In genomic region chr4:186161138-186161537, GRCh38 we compare ENCODE assay signal across 11 cellular contexts. TPM values are rescaled to one million over a fixed set of nuclear protein-coding genes. Genes with fewer than 3 reads are reported as not detected.
DNase-seq lines count a peak whose midpoint lies in the region; ATAC-seq, FAIRE-seq and TF ChIP-seq lines count a peak whose summit lies in the region.
"Had no signal": no experiment of that assay in that cellular context is flagged by ENCODE, and none has a peak within 500 bp of the region (broad histone marks: within the 10 kb centered on the region; RNA-seq: fewer than 3 reads in every experiment).

No MANE protein-coding gene starts in this region.

- ATAC-seq in GM19452 (IDR thresholded peaks at IDR 0.05; ENCODE audit: unreplicated experiment) (peak; percentile 93), HG03159 (IDR thresholded peaks at IDR 0.05; ENCODE audit: unreplicated experiment) (peak; percentile 97)

- H3K36me3 ChIP-seq in stomach: peaks cover 11 to 86% (median 75%) of the 10 kb centered on the region in 4 donors

- intact Hi-C loops in activated T-helper 1 cell treated with anti-CD3 and anti-CD28 coated beads, Interleukin-12 subunit alpha, Interleukin-12 subunit beta, Interleukin-2, Interleukin-4 antibody, amounts not matched to agents 30 ng/mL and 10 ng/mL and 1 ng/mL, durations not matched to agents 14 hours and 24 hours and 36 hours (cut with micrococcal nuclease): loop anchor here (1.0 to 2.0 kb wide), 2 partner anchors 16 to 29 kb away; no protein-coding TSS in a partner anchor
- intact Hi-C loops in stomach (cut with DNase I; ENCODE audit: low total_unique reads): no loop called here

- H3K4me3 ChIP-seq in stomach: no peak overlapping the region

- TF ChIP-seq CTCF in stomach (IDR thresholded peaks at IDR 0.05): no peak

- TF ChIP-seq POLR2A in GM12892 (IDR thresholded peaks at IDR 0.05; ENCODE audit: low read depth, low read length) (peak; percentile 62; the same call in 1 of the 2 replicates), stomach (IDR thresholded peaks at IDR 0.05) (no peak)

- no peak overlapping the region for H3K27ac ChIP-seq in stomach

- no peaks in the 10 kb centered on the region for H3K4me1 ChIP-seq in stomach

- H3K4me1 Mint-ChIP-seq in activated T-helper 1 cell treated with anti-CD3 and anti-CD28 coated beads, Interleukin-12 subunit alpha, Interleukin-12 subunit beta, Interleukin-2, Interleukin-4 antibody, amounts not matched to agents 30 ng/mL and 10 ng/mL and 1 ng/mL, durations not matched to agents 14 hours and 24 hours and 36 hours (ENCODE audit: low read depth): no peaks in the 10 kb centered on the region

- DNase-seq in GM12892 (ENCODE audit: insufficient read length) (peak; percentile 62), stomach (no peak), frontal cortex (ENCODE audit: low spot score in 2 of 2) (no peak), 8988T (no peak), cerebellum (ENCODE audit: low spot score) (no peak)
- peak; percentile 31 for DNase-seq in activated T-helper 1 cell treated with anti-CD3 and anti-CD28 coated beads, Interleukin-12 subunit alpha, Interleukin-12 subunit beta, Interleukin-2, Interleukin-4 antibody, amounts not matched to agents 30 ng/mL and 10 ng/mL and 1 ng/mL, durations not matched to agents 14 hours and 24 hours and 36 hours (ENCODE audit: low spot score)
- DNase-seq: occipital lobe had no signal

- no peak for TF ChIP-seq EP300 in stomach (IDR thresholded peaks at IDR 0.05)

- peak overlapping the region; percentile 72 for H3K4me3 Mint-ChIP-seq in activated T-helper 1 cell treated with anti-CD3 and anti-CD28 coated beads, Interleukin-12 subunit alpha, Interleukin-12 subunit beta, Interleukin-2, Interleukin-4 antibody, amounts not matched to agents 30 ng/mL and 10 ng/mL and 1 ng/mL, durations not matched to agents 14 hours and 24 hours and 36 hours

- H3K9me3 Mint-ChIP-seq in activated T-helper 1 cell treated with anti-CD3 and anti-CD28 coated beads, Interleukin-12 subunit alpha, Interleukin-12 subunit beta, Interleukin-2, Interleukin-4 antibody, amounts not matched to agents 30 ng/mL and 10 ng/mL and 1 ng/mL, durations not matched to agents 14 hours and 24 hours and 36 hours: no peaks in the 10 kb centered on the region

- peak overlapping the region; percentile 24 for H3K27ac Mint-ChIP-seq in activated T-helper 1 cell treated with anti-CD3 and anti-CD28 coated beads, Interleukin-12 subunit alpha, Interleukin-12 subunit beta, Interleukin-2, Interleukin-4 antibody, amounts not matched to agents 30 ng/mL and 10 ng/mL and 1 ng/mL, durations not matched to agents 14 hours and 24 hours and 36 hours

- peak; percentile 94 for FAIRE-seq in GM12892 (lab: Jason Lieb, UNC)
- FAIRE-seq in frontal cortex (lab: Jason Lieb, UNC): no peak
- FAIRE-seq: endothelial cell of umbilical vein, H54 had no signal

- H3K9me3 ChIP-seq in stomach: no peaks in the 10 kb centered on the region

- no peaks in the 10 kb centered on the region for H3K36me3 Mint-ChIP-seq in activated T-helper 1 cell treated with anti-CD3 and anti-CD28 coated beads, Interleukin-12 subunit alpha, Interleukin-12 subunit beta, Interleukin-2, Interleukin-4 antibody, amounts not matched to agents 30 ng/mL and 10 ng/mL and 1 ng/mL, durations not matched to agents 14 hours and 24 hours and 36 hours (ENCODE audit: low read depth)

- no peaks in the 10 kb centered on the region for H3K27me3 ChIP-seq in stomach

- WGBS in stomach, 5 donors: 55 to 91% (median 82%) methylated on average over 6 of the region's 6 CpGs

- peaks cover 1% of the 10 kb centered on the region for H3K27me3 Mint-ChIP-seq in activated T-helper 1 cell treated with anti-CD3 and anti-CD28 coated beads, Interleukin-12 subunit alpha, Interleukin-12 subunit beta, Interleukin-2, Interleukin-4 antibody, amounts not matched to agents 30 ng/mL and 10 ng/mL and 1 ng/mL, durations not matched to agents 14 hours and 24 hours and 36 hours (ENCODE audit: insufficient read depth)

RNA-seq across cellular contexts. Expression of gene CYP4V2, which starts 30.2 kb away (rescaled TPM):
- polyA plus RNA-seq in GM12892 (2012; ENCODE audit: missing spikeins): 2.9 TPM
- 8.3 and 8.8 TPM in 2 replicates for total RNA-seq in activated T-helper 1 cell treated with anti-CD3 and anti-CD28 coated beads, Interleukin-12 subunit alpha, Interleukin-12 subunit beta, Interleukin-2, Interleukin-4 antibody, amounts not matched to agents 30 ng/mL and 10 ng/mL and 1 ng/mL, durations not matched to agents 14 hours and 24 hours and 36 hours
- total RNA-seq in stomach (10 to 100 TPM in 4 of 5 donors, 1 to 10 TPM in 1; 7.0 to 33.2 (median 13.6) TPM), frontal cortex (7.3 TPM), cerebellum (19.0 TPM)
- polyA plus RNA-seq in stomach: 10 to 100 TPM in 1 of 3 donors, 1 to 10 TPM in 2; 6.0 to 11.5 (median 7.0) TPM

RNA-seq across cellular contexts. Expression of gene FAM149A, which starts 56.6 kb away (rescaled TPM):
- 2.2 TPM for polyA plus RNA-seq in GM12892 (2012; ENCODE audit: missing spikeins)
- total RNA-seq in activated T-helper 1 cell treated with anti-CD3 and anti-CD28 coated beads, Interleukin-12 subunit alpha, Interleukin-12 subunit beta, Interleukin-2, Interleukin-4 antibody, amounts not matched to agents 30 ng/mL and 10 ng/mL and 1 ng/mL, durations not matched to agents 14 hours and 24 hours and 36 hours: 0.61 TPM in 1 of 2 replicates, not detected in the other
- total RNA-seq in stomach (100 to 1,000 TPM in 1 of 5 donors, 10 to 100 TPM in 3, 1 to 10 TPM in 1; 7.0 to 101 (median 35.9) TPM), frontal cortex (31.0 TPM), cerebellum (13.2 TPM)
- polyA plus RNA-seq in stomach: 10 to 100 TPM in 2 of 3 donors, 1 to 10 TPM in 1; 5.6 to 24.7 (median 16.1) TPM

Comparison
In these comparisons a context has a peak if more than half of its experiments do, and no peak if none do; other contexts are left out.
1. DNase-seq: peak in GM12892 (single experiment) and activated T-helper 1 cell treated with anti-CD3 and anti-CD28 coated beads, Interleukin-12 subunit alpha, Interleukin-12 subunit beta, Interleukin-2, Interleukin-4 antibody, amounts not matched to agents 30 ng/mL and 10 ng/mL and 1 ng/mL, durations not matched to agents 14 hours and 24 hours and 36 hours (single experiment); none in stomach (single experiment), frontal cortex (0 of 2), 8988T (single experiment) and cerebellum (single experiment).